In the genomic region with DNA sequence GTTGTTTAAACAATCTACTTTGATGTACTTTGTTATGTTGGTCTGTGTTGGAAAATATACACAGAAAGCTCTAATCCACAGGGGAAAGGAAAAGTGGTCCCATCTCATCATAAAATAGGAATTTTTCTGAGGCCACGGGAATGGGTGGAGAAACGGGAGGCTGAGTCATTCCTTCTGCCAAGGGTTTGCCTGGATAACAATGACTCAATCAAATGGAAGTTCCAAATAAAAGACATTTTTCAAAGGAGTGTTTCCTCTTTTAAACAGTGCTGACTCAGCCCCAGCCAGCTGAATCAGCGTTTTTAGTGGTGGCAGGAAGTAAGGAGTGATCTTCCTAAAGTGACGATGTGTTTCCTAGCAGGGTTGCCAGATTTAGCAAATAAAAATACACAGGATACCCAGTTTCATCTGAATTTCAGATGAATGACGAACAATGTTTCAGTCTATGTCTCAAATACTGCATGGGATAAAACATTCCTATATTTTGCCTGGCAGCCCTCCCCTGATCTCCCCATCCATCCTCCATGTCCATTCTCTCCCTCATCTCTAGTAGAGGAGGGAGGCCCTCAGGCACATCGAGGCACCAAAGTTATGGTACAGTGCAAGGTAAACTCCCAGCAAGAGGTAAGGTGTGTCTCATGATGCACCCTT, we compare ENCODE assay signal across 8 cellular contexts.
DNase-seq lines count a peak whose midpoint lies in the region; ATAC-seq lines count a peak whose summit lies in the region.

No MANE protein-coding gene starts in this region.

- H3K27ac ChIP-seq in mucosa of rectum (ENCODE audit: low read depth in 2 of 2, low read length in 2 of 2), result peak overlapping the region; percentile 23 to 48

- ATAC-seq in GM18511 (IDR thresholded peaks at IDR 0.05; ENCODE audit: unreplicated experiment) (no peak), HG03025 (IDR thresholded peaks at IDR 0.05; ENCODE audit: low FRiP score, unreplicated experiment) (no peak), HG03521 (IDR thresholded peaks at IDR 0.05; ENCODE audit: unreplicated experiment) (no peak)

- H3K36me3 ChIP-seq in mucosa of rectum (ENCODE audit: control insufficient read depth in 2 of 2, insufficient read depth in 2 of 2, low read length in 2 of 2), result no peaks in the 10 kb centered on the region

- no peaks in the 10 kb centered on the region for H3K27me3 ChIP-seq in mucosa of rectum (ENCODE audit: control insufficient read depth in 2 of 2, insufficient read depth in 2 of 2, low read length in 2 of 2)

- H3K4me3 ChIP-seq in mucosa of rectum (ENCODE audit: low read length in 2 of 2), result no peak overlapping the region

- DNase-seq in ELR (ENCODE audit: low read depth) (peak; percentile 97), RPMI7951 (ENCODE audit: low read depth) (peak; percentile 96), epidermal melanocyte (ENCODE audit: insufficient read length, low spot score) (peak; percentile 37), middle frontal gyrus (ENCODE audit: extremely low spot score, low spot score) (no peak)

- peaks cover 3% of the 10 kb centered on the region in 2 donors for H3K4me1 ChIP-seq in mucosa of rectum (ENCODE audit: control insufficient read depth in 2 of 2, insufficient read depth in 2 of 2, low read length in 2 of 2)

- no peaks in the 10 kb centered on the region for H3K9me3 ChIP-seq in mucosa of rectum (ENCODE audit: control insufficient read depth in 2 of 2, low read length in 2 of 2)

- no peak overlapping the region for H3K9ac ChIP-seq in mucosa of rectum (ENCODE audit: low read depth in 1 of 2, low read length in 2 of 2)
